ENCODE assay signal across 16 cellular contexts in the genomic region with DNA sequence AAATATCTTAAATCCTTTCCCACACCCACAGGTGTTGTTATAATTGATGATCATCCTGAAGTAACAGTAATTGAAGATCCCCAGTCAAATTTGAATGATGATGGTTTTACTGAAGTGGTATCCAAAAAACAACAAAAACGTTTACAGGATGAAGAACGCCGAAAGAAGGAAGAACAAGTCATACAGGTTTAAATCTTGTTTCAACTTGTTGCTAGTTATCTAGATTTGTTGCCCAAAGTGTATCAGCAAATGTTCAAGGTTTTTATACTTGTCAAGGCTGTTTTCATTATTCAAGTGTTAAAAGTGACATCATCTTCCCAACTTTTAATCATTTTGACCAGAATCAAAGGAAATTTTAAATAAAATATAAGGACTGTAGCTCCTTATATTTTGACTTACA.
DNase-seq lines count a peak whose midpoint lies in the region; FAIRE-seq and TF ChIP-seq lines count a peak whose summit lies in the region.
"Had no signal": no experiment of that assay in that cellular context is flagged by ENCODE, and none has a peak within 500 bp of the region (broad histone marks: within the 10 kb centered on the region; RNA-seq: fewer than 3 reads in every experiment).

No MANE protein-coding gene starts in this region.

- H3K79me2 ChIP-seq in Karpas-422 (ENCODE audit: low read length) (peaks cover 65% of the 10 kb centered on the region), mesendoderm (ENCODE audit: control insufficient read depth, insufficient read depth, low read length) (peaks cover 2% of the 10 kb centered on the region)

- H3K4me3 Mint-ChIP-seq in type B pancreatic cell = peak overlapping the region; percentile 15
- H3K4me3 Mint-ChIP-seq: CD4-positive, alpha-beta memory T cell; HFFc6 had no signal

- H4K20me1 ChIP-seq in Karpas-422 (ENCODE audit: insufficient read depth, low read depth, low read length) = no peaks in the 10 kb centered on the region

- H3K4me1 ChIP-seq in Karpas-422 (ENCODE audit: low read length) (no peaks in the 10 kb centered on the region), mesendoderm (ENCODE audit: control insufficient read depth, low read depth, low read length) (no peaks in the 10 kb centered on the region)
- H3K4me1 ChIP-seq: A549, BE2C, HAP-1 had no signal

- H3K27me3 ChIP-seq in Karpas-422 (ENCODE audit: low read length) (no peaks in the 10 kb centered on the region), mesendoderm (ENCODE audit: insufficient read depth, low read length, poor library complexity) (no peaks in the 10 kb centered on the region)
- H3K27me3 ChIP-seq: BE2C had no signal

- FAIRE-seq in TTC549 (lab: Jason Lieb, UNC) = peak; percentile 22
- FAIRE-seq in GM19239 (lab: Jason Lieb, UNC) = no peak
- FAIRE-seq: A549, GM12892, H1 had no signal

- H2AK5ac ChIP-seq in mesendoderm (ENCODE audit: low read length) = no peak overlapping the region

- no peak overlapping the region for H3K56ac ChIP-seq in mesendoderm (ENCODE audit: low read length)

- no peaks in the 10 kb centered on the region for H3K27me3 Mint-ChIP-seq in type B pancreatic cell
- H3K27me3 Mint-ChIP-seq: CD4-positive, alpha-beta memory T cell had no signal

- H3K4ac ChIP-seq in mesendoderm (ENCODE audit: low read depth, low read length) = no peak overlapping the region

- H3K4me3 ChIP-seq in Karpas-422 (ENCODE audit: low read length) = no peak overlapping the region
- H3K4me3 ChIP-seq in epithelial cell of esophagus (ENCODE audit: low read length) = no peak overlapping the region
- no peak overlapping the region for H3K4me3 ChIP-seq in mesendoderm (ENCODE audit: low read length)
- H3K4me3 ChIP-seq: A549, HAP-1 had no signal

- H3K9ac ChIP-seq in Karpas-422 (ENCODE audit: low read length) (no peak overlapping the region), mesendoderm (ENCODE audit: low read length) (no peak overlapping the region)

- H2BK5ac ChIP-seq in mesendoderm (ENCODE audit: low read length) = no peak overlapping the region

- no peak overlapping the region for H2BK120ac ChIP-seq in mesendoderm (ENCODE audit: low read depth, low read length)

- TF ChIP-seq CTCF in epithelial cell of esophagus (IDR thresholded peaks at IDR 0.05; ENCODE audit: insufficient read depth, low read depth, low read length, missing control alignments) (no peak), type B pancreatic cell (conservative IDR thresholded peaks at IDR 0.05) (no peak)

- no peak overlapping the region for H3K18ac ChIP-seq in mesendoderm (ENCODE audit: low read length)

- H2AFZ ChIP-seq in Karpas-422 (ENCODE audit: low read length) = no peak overlapping the region

- no peak overlapping the region for H4K5ac ChIP-seq in mesendoderm (ENCODE audit: low read length)

- no peak overlapping the region for H3K23ac ChIP-seq in mesendoderm (ENCODE audit: low read length)

- no peak overlapping the region for H3K27ac ChIP-seq in Karpas-422 (ENCODE audit: low read length)
- H3K27ac ChIP-seq in mesendoderm (ENCODE audit: low read depth, low read length) = no peak overlapping the region
- H3K27ac ChIP-seq: A549, C4-2B had no signal

- H2BK15ac ChIP-seq in mesendoderm (replicated peaks; ENCODE audit: low read depth) = no peak overlapping the region

- peak overlapping the region; percentile 37 for H3K27ac Mint-ChIP-seq in type B pancreatic cell
- H3K27ac Mint-ChIP-seq: HFFc6 had no signal

- no peaks in the 10 kb centered on the region for H3K9me2 ChIP-seq in Karpas-422 (replicated peaks; ENCODE audit: insufficient read depth, low read length)

- no peaks in the 10 kb centered on the region for H3K4me1 Mint-ChIP-seq in type B pancreatic cell (ENCODE audit: unreplicated experiment)

- peaks cover 2% of the 10 kb centered on the region for H3K79me1 ChIP-seq in mesendoderm (ENCODE audit: low read length)

- H3K9me3 Mint-ChIP-seq in type B pancreatic cell = peaks cover 16% of the 10 kb centered on the region
- H3K9me3 Mint-ChIP-seq: HFFc6 had no signal

- DNase-seq in Karpas-422 = peak; percentile 15
- peak; percentile 85 for DNase-seq in epithelial cell of esophagus (ENCODE audit: low read depth)
- no peak for DNase-seq in type B pancreatic cell (ENCODE audit: extremely low spot score, unreplicated experiment)
- no peak for DNase-seq in GM03348 (ENCODE audit: low spot score)
- DNase-seq in GM19239 (ENCODE audit: insufficient read length, low spot score) = no peak
- no peak for DNase-seq in mesendoderm
- DNase-seq: BE2C; CD4-positive, alpha-beta memory T cell; DMS79; HFFc6 had no signal

- H3K4me2 ChIP-seq in Karpas-422 (ENCODE audit: low read depth, low read length, poor library complexity, severe bottlenecking) (no peak overlapping the region), mesendoderm (ENCODE audit: low read length) (no peak overlapping the region)
- H3K4me2 ChIP-seq: A549 had no signal

- H4K8ac ChIP-seq in mesendoderm (ENCODE audit: low read depth, low read length) = no peak overlapping the region

- H3K36me3 Mint-ChIP-seq in type B pancreatic cell = peaks cover 64% of the 10 kb centered on the region

- H3K9me3 ChIP-seq in Karpas-422 (ENCODE audit: low read length) = no peaks in the 10 kb centered on the region
- H3K9me3 ChIP-seq: A549, BE2C, HAP-1 had no signal

- H3K36me3 ChIP-seq in Karpas-422 (ENCODE audit: insufficient read depth, low read length) (peaks cover 54% of the 10 kb centered on the region), mesendoderm (ENCODE audit: control insufficient read depth, insufficient read depth, low read length) (no peaks in the 10 kb centered on the region)

- no CpG with 5 or more reads among the region's 3 CpGs for whole genome bisulfite sequencing in mesendoderm (ENCODE audit: extremely low coverage, insufficient coverage, low lambda C conversion rate)

Comparison
In these comparisons a context has a peak if more than half of its experiments do, and no peak if none do; other contexts are left out.
1. DNase-seq: peak in Karpas-422 (single experiment) and epithelial cell of esophagus (single experiment); none in type B pancreatic cell (single experiment), GM03348 (single experiment), GM19239 (single experiment) and mesendoderm (single experiment).